In the genomic region with DNA sequence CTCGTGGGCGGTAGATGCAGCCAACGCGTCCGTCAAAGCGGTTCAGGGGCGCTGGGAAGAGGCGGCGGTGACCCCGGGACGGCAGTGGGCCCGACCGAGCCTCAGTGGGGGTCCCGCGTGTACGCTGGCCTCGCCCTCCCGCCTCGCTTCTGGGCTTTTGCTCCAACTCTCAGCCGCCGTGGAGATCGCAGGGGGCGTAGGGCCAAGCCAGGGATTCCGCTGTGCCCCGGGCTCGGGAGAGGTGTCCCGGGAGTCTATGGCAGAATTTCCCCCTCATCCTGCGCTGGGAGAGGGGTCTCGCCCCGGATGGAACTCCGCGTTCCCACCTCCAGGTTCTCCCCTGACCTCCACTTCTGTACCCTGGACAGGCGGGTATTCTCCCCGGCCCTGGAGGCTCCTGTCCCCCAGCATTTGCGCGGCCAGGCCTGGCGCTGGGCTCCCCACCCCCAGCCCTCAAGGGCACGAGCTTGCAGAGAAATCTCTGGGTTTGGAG, we compare ENCODE assay signal across 10 cellular contexts.
DNase-seq lines count a peak whose midpoint lies in the region; ATAC-seq and TF ChIP-seq lines count a peak whose summit lies in the region.
"Had no signal": no experiment of that assay in that cellular context is flagged by ENCODE, and none has a peak within 500 bp of the region (broad histone marks: within the 10 kb centered on the region; RNA-seq: fewer than 3 reads in every experiment).

No MANE protein-coding gene starts in this region.

- no peaks in the 10 kb centered on the region for H3K9me2 ChIP-seq in PC-3 (replicated peaks; ENCODE audit: low read length)

- H3K9ac ChIP-seq in iPS-20b (ENCODE audit: low read depth, low read length) (no peak overlapping the region), PC-3 (ENCODE audit: low read length) (no peak overlapping the region)

- H3F3A ChIP-seq in PC-3 (ENCODE audit: low read length, unreplicated experiment) = no peaks in the 10 kb centered on the region

- no peaks in the 10 kb centered on the region for H3K36me3 ChIP-seq in iPS-20b (ENCODE audit: insufficient read depth, low read depth, low read length)
- no peaks in the 10 kb centered on the region for H3K36me3 ChIP-seq in sigmoid colon
- H3K36me3 ChIP-seq in PC-3 (ENCODE audit: low read depth, low read length) = no peaks in the 10 kb centered on the region

- H3K9me3 Mint-ChIP-seq in WTC11 = peaks cover 11% of the 10 kb centered on the region

- peaks cover 57% of the 10 kb centered on the region for H3K27me3 ChIP-seq in iPS-20b (ENCODE audit: insufficient read depth, low read length)
- peaks cover 29 to 87% (median 47%) of the 10 kb centered on the region in 3 donors for H3K27me3 ChIP-seq in sigmoid colon
- H3K27me3 ChIP-seq in PC-3 (ENCODE audit: low read length) = peaks cover 52% of the 10 kb centered on the region

- H3K27me3 Mint-ChIP-seq in WTC11 (ENCODE audit: low read depth) = peaks cover 39% of the 10 kb centered on the region

- peak; percentile 68 for DNase-seq in NCI-H2227 (lab: John Stamatoyannopoulos, UW; ENCODE audit: unreplicated experiment)
- no peak for DNase-seq in NCI-H2227 treated with DMSO at 0.1 percent for 48 hours (lab: John Stamatoyannopoulos, UW)
- peak; percentile 30 for DNase-seq in WTC11 (ENCODE audit: low spot score)
- DNase-seq in sigmoid colon = no peak
- no peak for DNase-seq in PC-3
- DNase-seq in HuH-7 (ENCODE audit: low spot score) = no peak
- DNase-seq: cerebellar nuclear complex had no signal

- TF ChIP-seq POLR2A in sigmoid colon (IDR thresholded peaks at IDR 0.05) = no peak

- no peak for TF ChIP-seq EP300 in sigmoid colon (IDR thresholded peaks at IDR 0.05)

- peaks cover 21% of the 10 kb centered on the region for H3K4me1 Mint-ChIP-seq in WTC11

- H2AFZ ChIP-seq in PC-3 (ENCODE audit: low read length) = no peak overlapping the region

- 5% methylated on average over 38 of the region's 38 CpGs for WGBS in sigmoid colon, 2 donors

- no peak overlapping the region for H3K27ac ChIP-seq in iPS-20b (ENCODE audit: low read length)
- no peak overlapping the region for H3K27ac ChIP-seq in sigmoid colon
- H3K27ac ChIP-seq in PC-3 (ENCODE audit: low read length) = no peak overlapping the region
- H3K27ac ChIP-seq: HL-60 had no signal

- CTCF ChIA-PET in WTC11 (lab: Charles Lee) = interaction anchor here (0.9 to 2.0 kb wide), 6 partner anchors 23 to 372 kb away, joined by 3 to 11 read pairs (median 6); partner anchors contain the start of genes MRPL36 and NDUFS6
- CTCF ChIA-PET in PC-3 (lab: Charles Lee) = no interaction called here

- H3K79me2 ChIP-seq in PC-3 (ENCODE audit: low read length) = no peaks in the 10 kb centered on the region

- H3K4me2 ChIP-seq in PC-3 (ENCODE audit: low read length) = no peak overlapping the region

- H4K20me1 ChIP-seq in PC-3 (ENCODE audit: low read length) = no peaks in the 10 kb centered on the region

- H3K4me3 ChIP-seq in iPS-20b (ENCODE audit: low read length) (peak overlapping the region; percentile 59), sigmoid colon (peak overlapping the region in 3 of 4 donors; percentile 21 to 44 (median 25)), PC-3 (ENCODE audit: low read length) (no peak overlapping the region)

- intact Hi-C loops in sigmoid colon (cut with DNase I) (loop anchor here (5.0 kb wide), 1 partner anchor 370 kb away; no protein-coding TSS in a partner anchor), PC-3 (cut with micrococcal nuclease) (no loop called here)

- H3K4me1 ChIP-seq in iPS-20b (ENCODE audit: insufficient read depth, low read length) = no peaks in the 10 kb centered on the region; the same call in 1 of the 2 replicates
- H3K4me1 ChIP-seq in sigmoid colon = peaks cover 0 to 16% (median 10%) of the 10 kb centered on the region in 4 donors
- no peaks in the 10 kb centered on the region for H3K4me1 ChIP-seq in PC-3 (ENCODE audit: insufficient read depth, low read length)

- no peak overlapping the region for H3K27ac Mint-ChIP-seq in WTC11

- POLR2A ChIA-PET in WTC11 (lab: Charles Lee) = no interaction called here
- POLR2A ChIA-PET in PC-3 (lab: Charles Lee; ENCODE audit: unreplicated experiment) = no interaction called here

- no peaks in the 10 kb centered on the region for H3K36me3 Mint-ChIP-seq in WTC11

- TF ChIP-seq CTCF in WTC11 (IDR thresholded peaks at IDR 0.05) (no peak), sigmoid colon (IDR thresholded peaks at IDR 0.05) (no peak), PC-3 (conservative IDR thresholded peaks at IDR 0.05; ENCODE audit: low read depth, low read length) (no peak)

- BruUV-seq in PC-3 (replicated peaks; lab: Mats Ljungman, UMichigan) = no TSS peak

- peak overlapping the region; percentile 62 for H3K4me3 Mint-ChIP-seq in WTC11

- no peaks in the 10 kb centered on the region for H3K9me3 ChIP-seq in iPS-20b (ENCODE audit: insufficient read depth, low read depth, low read length)
- H3K9me3 ChIP-seq in sigmoid colon = no peaks in the 10 kb centered on the region
- H3K9me3 ChIP-seq in PC-3 (ENCODE audit: low read length) = no peaks in the 10 kb centered on the region

- ATAC-seq in WTC11 = peak; percentile 12
- ATAC-seq in PC-3 = no peak
- ATAC-seq in GM18909 (IDR thresholded peaks at IDR 0.05; ENCODE audit: poor library complexity, unreplicated experiment) = no peak

TF ChIP-seq in WTC11, 78 proteins besides CTCF, POLR2A, EP300 and RAD21:
- TF ChIP-seq USF2 (CRISPR knock-in tag; IDR thresholded peaks at IDR 0.05) = 0 out of 2 replicates have a peak, but pooled peaks have one; percentile 16
- 0 out of 2 replicates have a peak, but pooled peaks have one; percentile 32 for TF ChIP-seq FOXP4 (CRISPR knock-in tag; IDR thresholded peaks at IDR 0.05)
- no peak for TF ChIP-seq RELA (CRISPR knock-in tag; IDR thresholded peaks at IDR 0.05; ENCODE audit: borderline replicate concordance)
- 0 out of 2 replicates have a peak, but pooled peaks have one; percentile 7 for TF ChIP-seq FOXK1 (CRISPR knock-in tag; IDR thresholded peaks at IDR 0.05)

Comparison
In these comparisons a context has a peak if more than half of its experiments do, and no peak if none do; other contexts are left out.
1. DNase-seq: peak in NCI-H2227 (single experiment) and WTC11 (single experiment); none in NCI-H2227 treated with DMSO at 0.1 percent for 48 hours (single experiment), sigmoid colon (single experiment), PC-3 (single experiment) and HuH-7 (single experiment).